In genomic region chr3:14803981-14804834, GRCh38 we compare ENCODE assay signal across 4 cellular contexts.
TF ChIP-seq lines count a peak whose summit lies in the region.

No MANE protein-coding gene starts in this region.

TF ChIP-seq in SK-N-SH, 30 proteins besides CTCF, POLR2A, EP300 and RAD21:
- TF ChIP-seq MAX (IDR thresholded peaks at IDR 0.05; ENCODE audit: low read depth) = no peak
- no peak for TF ChIP-seq SMC3 (IDR thresholded peaks at IDR 0.05; ENCODE audit: low read depth, low read length)
- no peak for TF ChIP-seq REST (IDR thresholded peaks at IDR 0.05; ENCODE audit: low read depth, low read length)
- TF ChIP-seq FOXJ3 (CRISPR knock-in tag; IDR thresholded peaks at IDR 0.05) = no peak
- no peak for TF ChIP-seq TEAD4 (IDR thresholded peaks at IDR 0.05; ENCODE audit: borderline replicate concordance, insufficient read depth)

TF ChIP-seq in SK-N-SH treated with all-trans-retinoic acid at 6 μM for 48 hours, 23 proteins besides CTCF, POLR2A, EP300 and RAD21 (continues in another document):
- TF ChIP-seq RARB (CRISPR knock-in tag; IDR thresholded peaks at IDR 0.05) (no peak), CSDC2 (CRISPR knock-in tag; IDR thresholded peaks at IDR 0.05) (no peak), TOX (CRISPR knock-in tag; IDR thresholded peaks at IDR 0.05; ENCODE audit: borderline replicate concordance) (no peak), CREB5 (CRISPR knock-in tag; IDR thresholded peaks at IDR 0.05; ENCODE audit: low read depth) (no peak), TCF4 (CRISPR knock-in tag; IDR thresholded peaks at IDR 0.05; ENCODE audit: borderline replicate concordance) (no peak), TSHZ2 (CRISPR knock-in tag; IDR thresholded peaks at IDR 0.05) (no peak), ISL1 (CRISPR knock-in tag; IDR thresholded peaks at IDR 0.05) (no peak), CSRNP3 (CRISPR knock-in tag; IDR thresholded peaks at IDR 0.05) (no peak), GLIS3 (CRISPR knock-in tag; IDR thresholded peaks at IDR 0.05) (no peak), ARNTL (CRISPR knock-in tag; IDR thresholded peaks at IDR 0.05; ENCODE audit: borderline replicate concordance, low read depth) (no peak)

TF ChIP-seq in H1, 55 proteins besides CTCF, POLR2A, EP300 and RAD21:
- TF ChIP-seq TCF12 (IDR thresholded peaks at IDR 0.05; ENCODE audit: low read depth, low read length) (no peak), EGR1 (IDR thresholded peaks at IDR 0.05; ENCODE audit: borderline replicate concordance, low read depth, low read length) (no peak), RXRA (IDR thresholded peaks at IDR 0.05; ENCODE audit: insufficient read depth, low read depth, low read length) (no peak), NRF1 (IDR thresholded peaks at IDR 0.05; ENCODE audit: low read depth, low read length) (no peak), JUND (IDR thresholded peaks at IDR 0.05; ENCODE audit: low read length) (no peak), CREB1 (IDR thresholded peaks at IDR 0.05) (no peak), CBX8 (IDR thresholded peaks at IDR 0.05; ENCODE audit: borderline replicate concordance, low read depth, low read length) (no peak)

TF ChIP-seq in HepG2, 621 proteins besides CTCF, POLR2A, EP300 and RAD21:
- TF ChIP-seq ASH2L (IDR thresholded peaks at IDR 0.05; ENCODE audit: insufficient read length, low read depth, low read length) = peak; percentile 74
- no peak for TF ChIP-seq ZNF790 (CRISPR knock-in tag; IDR thresholded peaks at IDR 0.05; ENCODE audit: borderline replicate concordance)
- 0 out of 2 replicates have a peak, but pooled peaks have one; percentile 69 for TF ChIP-seq ETV6 (CRISPR knock-in tag; conservative IDR thresholded peaks at IDR 0.05)
- TF ChIP-seq ZMYM3 (CRISPR knock-in tag; IDR thresholded peaks at IDR 0.05) = peak; percentile 82
- TF ChIP-seq ZSCAN21 (CRISPR knock-in tag; IDR thresholded peaks at IDR 0.05; ENCODE audit: borderline replicate concordance) = 0 out of 2 replicates have a peak, but pooled peaks have one; percentile 21
- TF ChIP-seq RFX1 (IDR thresholded peaks at IDR 0.05) = peak; percentile 69
- peak; percentile 6; the same call in 1 of the 2 replicates for TF ChIP-seq MAZ (IDR thresholded peaks at IDR 0.05; ENCODE audit: borderline replicate concordance, low read depth, low read length)
- no peak for TF ChIP-seq MAZ (CRISPR knock-in tag; IDR thresholded peaks at IDR 0.05; ENCODE audit: low read depth)
- TF ChIP-seq PRDM15 (CRISPR knock-in tag; IDR thresholded peaks at IDR 0.05) = no peak
- 0 out of 2 replicates have a peak, but pooled peaks have one; percentile 9 for TF ChIP-seq JUN (CRISPR knock-in tag; IDR thresholded peaks at IDR 0.05)
- no peak for TF ChIP-seq ZSCAN30 (CRISPR knock-in tag; IDR thresholded peaks at IDR 0.05)
- peak; percentile 58; the same call in 1 of the 2 replicates for TF ChIP-seq HNF4A (CRISPR knock-in tag; IDR thresholded peaks at IDR 0.05)
- 0 out of 2 replicates have a peak, but pooled peaks have one; percentile 6 for TF ChIP-seq PAXIP1 (CRISPR knock-in tag; conservative IDR thresholded peaks at IDR 0.05)
- no peak for TF ChIP-seq ZNF777 (CRISPR knock-in tag; IDR thresholded peaks at IDR 0.05)
- no peak for TF ChIP-seq ZNF24 (IDR thresholded peaks at IDR 0.05)
- no peak for TF ChIP-seq ATF3 (CRISPR knock-in tag; IDR thresholded peaks at IDR 0.05)
- TF ChIP-seq GABPA (IDR thresholded peaks at IDR 0.05; ENCODE audit: low read depth, low read length) = peak; percentile 32; the same call in 1 of the 2 replicates
- peak; percentile 88 for TF ChIP-seq GABPA (CRISPR knock-in tag; IDR thresholded peaks at IDR 0.05; ENCODE audit: low read depth)
- TF ChIP-seq SOX5 (CRISPR knock-in tag; IDR thresholded peaks at IDR 0.05; ENCODE audit: borderline replicate concordance) = 0 out of 2 replicates have a peak, but pooled peaks have one; percentile 15
- 0 out of 4 replicates have a peak, but pooled peaks of 1 of the 2 experiments have one; percentile 2 for TF ChIP-seq HMGXB4 (CRISPR knock-in tag; IDR thresholded peaks at IDR 0.05; ENCODE audit: borderline replicate concordance in 1 of 2, low read depth in 1 of 2)
- TF ChIP-seq ELF1 (CRISPR knock-in tag; IDR thresholded peaks at IDR 0.05) = 0 out of 2 replicates have a peak, but pooled peaks have one; percentile 37
- no peak for TF ChIP-seq ZMAT5 (CRISPR knock-in tag; IDR thresholded peaks at IDR 0.05; ENCODE audit: borderline replicate concordance, low read depth)
- TF ChIP-seq SAP130 (CRISPR knock-in tag; IDR thresholded peaks at IDR 0.05; ENCODE audit: low read depth) = peak; percentile 7; the same call in 1 of the 2 replicates
- peak; percentile 40; the same call in 1 of the 2 replicates for TF ChIP-seq ETV5 (CRISPR knock-in tag; IDR thresholded peaks at IDR 0.05; ENCODE audit: borderline replicate concordance)
- peak; percentile 51; the same call in 1 of the 2 replicates for TF ChIP-seq ZFP36L1 (CRISPR knock-in tag; IDR thresholded peaks at IDR 0.05)
- TF ChIP-seq YY1 (IDR thresholded peaks at IDR 0.05; ENCODE audit: insufficient read depth, insufficient replicate concordance, low read depth, low read length) = peak; percentile 36
- TF ChIP-seq ZNF652 (CRISPR knock-in tag; IDR thresholded peaks at IDR 0.05; ENCODE audit: borderline replicate concordance, low read depth) = peak; percentile 95
- 0 out of 2 replicates have a peak, but pooled peaks have one; percentile 40 for TF ChIP-seq ERF (CRISPR knock-in tag; IDR thresholded peaks at IDR 0.05)
- no peak for TF ChIP-seq ZNF598 (CRISPR knock-in tag; IDR thresholded peaks at IDR 0.05; ENCODE audit: borderline replicate concordance)
- peak; percentile 83 for TF ChIP-seq RFX3 (CRISPR knock-in tag; IDR thresholded peaks at IDR 0.05)
- no peak for TF ChIP-seq GRHL1 (CRISPR knock-in tag; conservative IDR thresholded peaks at IDR 0.05)
- 0 out of 2 replicates have a peak, but pooled peaks have one; percentile 30 for TF ChIP-seq RCOR2 (CRISPR knock-in tag; IDR thresholded peaks at IDR 0.05)
- TF ChIP-seq CHD4 (IDR thresholded peaks at IDR 0.05; ENCODE audit: borderline replicate concordance, low read length) = 0 out of 2 replicates have a peak, but pooled peaks have one; percentile 44
- peak; percentile 90 for TF ChIP-seq ZNF629 (CRISPR knock-in tag; conservative IDR thresholded peaks at IDR 0.05)
- TF ChIP-seq GABPB1 (CRISPR knock-in tag; IDR thresholded peaks at IDR 0.05) = peak; percentile 48
- TF ChIP-seq ARID2 (CRISPR knock-in tag; IDR thresholded peaks at IDR 0.05; ENCODE audit: borderline replicate concordance) = no peak
